ENCODE assay signal across 18 cellular contexts in genomic region chr17:48927978-48928716, GRCh38. TPM values are rescaled to one million over a fixed set of nuclear protein-coding genes. Genes with fewer than 3 reads are reported as not detected.
DNase-seq lines count a peak whose midpoint lies in the region; ATAC-seq, FAIRE-seq and TF ChIP-seq lines count a peak whose summit lies in the region.
"Had no signal": no experiment of that assay in that cellular context is flagged by ENCODE, and none has a peak within 500 bp of the region (broad histone marks: within the 10 kb centered on the region; RNA-seq: fewer than 3 reads in every experiment).

No MANE protein-coding gene starts in this region.

- no peak overlapping the region for H4K91ac ChIP-seq in neuronal stem cell (ENCODE audit: low read depth, low read length, poor library complexity)

- no peak for FAIRE-seq in urothelium cell line (lab: Jason Lieb, UNC)

- no peaks in the 10 kb centered on the region for H3K9me3 ChIP-seq in neuronal stem cell (replicated peaks in 1 of 2; ENCODE audit: control insufficient read depth in 2 of 2, insufficient read depth in 1 of 2, low read depth in 1 of 2, low read length in 2 of 2)
- H3K9me3 ChIP-seq: adrenal gland, MG63 had no signal

- H3K4me3 Mint-ChIP-seq in activated CD4-positive, alpha-beta T cell treated with anti-CD3 and anti-CD28 coated beads for 36 hours: no peak overlapping the region
- H3K4me3 Mint-ChIP-seq in Calu3 (ENCODE audit: low read depth, unreplicated experiment) (no peak overlapping the region), neural crest cell (peak overlapping the region; percentile 17)
- no peak overlapping the region for H3K4me3 Mint-ChIP-seq in activated naive CD8-positive, alpha-beta T cell treated with anti-CD3 and anti-CD28 coated beads, Interleukin-2, amount 50 U/mL, for 24 hours

- H3K4me2 ChIP-seq in neuronal stem cell (ENCODE audit: insufficient read depth, low read length, poor library complexity, severe bottlenecking): no peak overlapping the region

- peaks cover 60% of the 10 kb centered on the region for H3K36me3 Mint-ChIP-seq in activated CD4-positive, alpha-beta T cell treated with anti-CD3 and anti-CD28 coated beads for 36 hours (ENCODE audit: low read depth)
- peaks cover 86% of the 10 kb centered on the region for H3K36me3 Mint-ChIP-seq in Calu3 (ENCODE audit: insufficient read depth, unreplicated experiment)
- peaks cover 48% of the 10 kb centered on the region for H3K36me3 Mint-ChIP-seq in activated naive CD8-positive, alpha-beta T cell treated with anti-CD3 and anti-CD28 coated beads, Interleukin-2, amount 50 U/mL, for 24 hours (ENCODE audit: low read depth)
- H3K36me3 Mint-ChIP-seq in neural crest cell (ENCODE audit: low read depth): peaks cover 25% of the 10 kb centered on the region

- no peak overlapping the region for H2BK5ac ChIP-seq in neuronal stem cell (ENCODE audit: low read length)

- H3K4ac ChIP-seq in neuronal stem cell (ENCODE audit: low read length): no peak overlapping the region

- no peak overlapping the region for H4K8ac ChIP-seq in neuronal stem cell (ENCODE audit: low read depth, low read length)

- H3K9me3 Mint-ChIP-seq in activated CD4-positive, alpha-beta T cell treated with anti-CD3 and anti-CD28 coated beads for 36 hours (ENCODE audit: low read depth): no peaks in the 10 kb centered on the region
- H3K9me3 Mint-ChIP-seq in Calu3 (ENCODE audit: low read depth, unreplicated experiment) (no peaks in the 10 kb centered on the region), neural crest cell (no peaks in the 10 kb centered on the region)
- no peaks in the 10 kb centered on the region for H3K9me3 Mint-ChIP-seq in activated naive CD8-positive, alpha-beta T cell treated with anti-CD3 and anti-CD28 coated beads, Interleukin-2, amount 50 U/mL, for 24 hours

- no peaks in the 10 kb centered on the region for H3K27me3 Mint-ChIP-seq in activated CD4-positive, alpha-beta T cell treated with anti-CD3 and anti-CD28 coated beads for 36 hours
- H3K27me3 Mint-ChIP-seq in Calu3 (ENCODE audit: unreplicated experiment) (no peaks in the 10 kb centered on the region), neural crest cell (ENCODE audit: low read depth) (no peaks in the 10 kb centered on the region)
- H3K27me3 Mint-ChIP-seq in activated naive CD8-positive, alpha-beta T cell treated with anti-CD3 and anti-CD28 coated beads, Interleukin-2, amount 50 U/mL, for 24 hours: no peaks in the 10 kb centered on the region

- H2AFZ ChIP-seq in neuronal stem cell (ENCODE audit: low read length): no peak overlapping the region
- H2AFZ ChIP-seq: parathyroid adenoma had no signal

- no CpG with 5 or more reads among the region's 5 CpGs for WGBS in neuronal stem cell (ENCODE audit: extremely low coverage in 2 of 2, insufficient read length in 2 of 2, insufficient replicate concordance in 1 of 2), 2 donors

- H2BK120ac ChIP-seq in neuronal stem cell (ENCODE audit: low read depth, low read length): no peak overlapping the region

- ATAC-seq in activated CD4-positive, alpha-beta T cell treated with anti-CD3 and anti-CD28 coated beads for 36 hours: no peak
- no peak for ATAC-seq in activated naive CD8-positive, alpha-beta T cell treated with anti-CD3 and anti-CD28 coated beads, Interleukin-2, amount 50 U/mL, for 24 hours

- H3K14ac ChIP-seq in neuronal stem cell (ENCODE audit: low read length): no peak overlapping the region

- H3K4me1 Mint-ChIP-seq in activated CD4-positive, alpha-beta T cell treated with anti-CD3 and anti-CD28 coated beads for 36 hours: peaks cover 19% of the 10 kb centered on the region
- H3K4me1 Mint-ChIP-seq in Calu3 (ENCODE audit: low read depth, unreplicated experiment) (no peaks in the 10 kb centered on the region), neural crest cell (no peaks in the 10 kb centered on the region)
- peaks cover 7% of the 10 kb centered on the region for H3K4me1 Mint-ChIP-seq in activated naive CD8-positive, alpha-beta T cell treated with anti-CD3 and anti-CD28 coated beads, Interleukin-2, amount 50 U/mL, for 24 hours

- TF ChIP-seq CTCF in Calu3 (IDR thresholded peaks at IDR 0.05; ENCODE audit: unreplicated experiment): no peak
- no peak for TF ChIP-seq CTCF in neural crest cell (conservative IDR thresholded peaks at IDR 0.05)

- intact Hi-C loops in activated CD4-positive, alpha-beta T cell treated with anti-CD3 and anti-CD28 coated beads for 36 hours (cut with DNase I, micrococcal nuclease): no loop called here
- intact Hi-C loops in Calu3 (cut with micrococcal nuclease; ENCODE audit: unreplicated experiment): no loop called here

- no peak overlapping the region for H3K4me3 ChIP-seq in neuronal stem cell (ENCODE audit: low read length in 2 of 2)
- H3K4me3 ChIP-seq: adrenal gland, MG63 had no signal

- H3K18ac ChIP-seq in neuronal stem cell (ENCODE audit: low read length): no peak overlapping the region

- no peak overlapping the region for H3K23ac ChIP-seq in neuronal stem cell (ENCODE audit: low read depth, low read length, poor library complexity)

- POLR2A ChIA-PET in activated CD4-positive, alpha-beta T cell treated with anti-CD3 and anti-CD28 coated beads for 36 hours (lab: Charles Lee): interaction anchor here (1.1 kb wide), 1 partner anchor 13 kb away, joined by 3 read pairs; no protein-coding TSS in a partner anchor

- BruUV-seq in Calu3 (replicated peaks; lab: Mats Ljungman, UMichigan): TSS peak; percentile 9

- H3K79me1 ChIP-seq in neuronal stem cell (ENCODE audit: low read depth, low read length): no peaks in the 10 kb centered on the region

- peaks cover 53 to 98% of the 10 kb centered on the region in 2 donors for H3K36me3 ChIP-seq in neuronal stem cell (replicated peaks in 1 of 2; ENCODE audit: control insufficient read depth in 2 of 2, insufficient read depth in 2 of 2, low read length in 2 of 2)

- H3K9ac ChIP-seq in neuronal stem cell (ENCODE audit: low read depth, low read length, poor library complexity): no peak overlapping the region
- H3K9ac ChIP-seq: parathyroid adenoma had no signal

- CTCF ChIA-PET in activated CD4-positive, alpha-beta T cell treated with anti-CD3 and anti-CD28 coated beads for 36 hours (lab: Charles Lee): interaction anchor here (0.5 to 1.4 kb wide), 3 partner anchors 11 to 44 kb away, joined by 3 to 4 read pairs (median 3); no protein-coding TSS in a partner anchor
- CTCF ChIA-PET in Calu3 (lab: Charles Lee): no interaction called here

- H3K27ac ChIP-seq in neuronal stem cell (replicated peaks; ENCODE audit: low read length): no peak overlapping the region
- H3K27ac ChIP-seq: parathyroid adenoma had no signal

- no peak for DNase-seq in activated CD4-positive, alpha-beta T cell treated with anti-CD3 and anti-CD28 coated beads for 36 hours
- no peak for DNase-seq in activated CD4-positive, alpha-beta T cell treated with anti-CD3 and anti-CD28 coated beads for 1 hour
- DNase-seq in Calu3: no peak
- DNase-seq in activated naive CD8-positive, alpha-beta T cell treated with anti-CD3 and anti-CD28 coated beads, Interleukin-2, amount 50 U/mL, for 24 hours: no peak
- no peak for DNase-seq in neural crest cell (ENCODE audit: low read depth, low spot score)
- DNase-seq in urothelium cell line (ENCODE audit: low spot score): no peak
- no peak for DNase-seq in GM19238 (ENCODE audit: insufficient read length, low spot score)
- no peak for DNase-seq in neuronal stem cell (ENCODE audit: low spot score)
- DNase-seq: adrenal gland, cerebellar nuclear complex, COR-L47, GDM1, MG63, NCI-H187 treated with DMSO at 0.1 percent for 48 hours, NCI-H510A had no signal

- no peaks in the 10 kb centered on the region for H3K27me3 ChIP-seq in neuronal stem cell (ENCODE audit: control insufficient read depth in 3 of 3, insufficient read depth in 3 of 3, low read depth in 1 of 3, low read length in 3 of 3)
- H3K27me3 ChIP-seq: adrenal gland, MG63 had no signal

- H2BK12ac ChIP-seq in neuronal stem cell (ENCODE audit: low read length): no peak overlapping the region

- no peak overlapping the region for H2AK5ac ChIP-seq in neuronal stem cell (ENCODE audit: low read depth, low read length)

- H3K4me1 ChIP-seq in neuronal stem cell (ENCODE audit: control insufficient read depth in 2 of 2, insufficient read depth in 1 of 2, low read depth in 1 of 2, low read length in 2 of 2): no peaks in the 10 kb centered on the region
- H3K4me1 ChIP-seq: parathyroid adenoma had no signal

- no peak overlapping the region for H2BK15ac ChIP-seq in neuronal stem cell (ENCODE audit: low read length)

- H3K27ac Mint-ChIP-seq in activated CD4-positive, alpha-beta T cell treated with anti-CD3 and anti-CD28 coated beads for 36 hours: peak overlapping the region; percentile 79
- H3K27ac Mint-ChIP-seq in Calu3 (ENCODE audit: unreplicated experiment) (peak overlapping the region; percentile 28), neural crest cell (ENCODE audit: unreplicated experiment) (peak overlapping the region; percentile 59)
- H3K27ac Mint-ChIP-seq in activated naive CD8-positive, alpha-beta T cell treated with anti-CD3 and anti-CD28 coated beads, Interleukin-2, amount 50 U/mL, for 24 hours: peak overlapping the region; percentile 19

RNA-seq across cellular contexts. Expression of gene SNF8, which starts 16.5 kb away (rescaled TPM):
- 10 to 100 TPM; 59.5 to 94.0 TPM for total RNA-seq in activated CD4-positive, alpha-beta T cell treated with anti-CD3 and anti-CD28 coated beads for 36 hours
- 198 and 213 TPM in 2 replicates for total RNA-seq in Calu3 (2022)
- 146 and 153 TPM in 2 replicates for total RNA-seq in neural crest cell
- polyA plus RNA-seq in neuronal stem cell (2013, experiment 1 of 2): 74.0 TPM
- 71.0 TPM for polyA plus RNA-seq in neuronal stem cell (2013, experiment 2 of 2)

RNA-seq across cellular contexts. Expression of gene UBE2Z, which starts 19.9 kb away (rescaled TPM):
- 100 to 1,000 TPM; 104 TPM for total RNA-seq in activated CD4-positive, alpha-beta T cell treated with anti-CD3 and anti-CD28 coated beads for 36 hours
- total RNA-seq in Calu3 (2022): 179 and 182 TPM in 2 replicates
- 55.8 and 56.8 TPM in 2 replicates for total RNA-seq in neural crest cell
- polyA plus RNA-seq in neuronal stem cell (2013, experiment 1 of 2): 40.4 TPM
- 40.8 TPM for polyA plus RNA-seq in neuronal stem cell (2013, experiment 2 of 2)

RNA-seq across cellular contexts. Expression of gene ATP5MC1, which starts 35.6 kb away (rescaled TPM):
- 100 to 1,000 TPM; 102 to 124 TPM for total RNA-seq in activated CD4-positive, alpha-beta T cell treated with anti-CD3 and anti-CD28 coated beads for 36 hours
- total RNA-seq in Calu3 (2022) (131 and 134 TPM in 2 replicates), neural crest cell (84.7 and 87.5 TPM in 2 replicates)
- 115 TPM for polyA plus RNA-seq in neuronal stem cell (2013, experiment 1 of 2)
- polyA plus RNA-seq in neuronal stem cell (2013, experiment 2 of 2): 101 TPM

RNA-seq across cellular contexts. Expression of gene GIP, which starts 40.2 kb away (rescaled TPM):
- not detected for total RNA-seq in activated CD4-positive, alpha-beta T cell treated with anti-CD3 and anti-CD28 coated beads for 36 hours
- total RNA-seq in Calu3 (2022): not detected in 2 replicates
- not detected in 2 replicates for total RNA-seq in neural crest cell
- 0.08 TPM for polyA plus RNA-seq in neuronal stem cell (2013, experiment 1 of 2)
- 0.11 TPM for polyA plus RNA-seq in neuronal stem cell (2013, experiment 2 of 2)
- total RNA-seq: glomerular endothelial cell, HT-29 had no signal

Comparison
In these comparisons a context has a peak if more than half of its experiments do, and no peak if none do; other contexts are left out.
1. H3K27ac Mint-ChIP-seq: peak in every context shown above with its lines; median percentile 79 in activated CD4-positive, alpha-beta T cell treated with anti-CD3 and anti-CD28 coated beads for 36 hours; 59 in neural crest cell; 28 in Calu3; 19 in activated naive CD8-positive, alpha-beta T cell treated with anti-CD3 and anti-CD28 coated beads, Interleukin-2, amount 50 U/mL, for 24 hours.